Comparison of ENCODE assay signal across 18 cellular contexts in the genomic region with DNA sequence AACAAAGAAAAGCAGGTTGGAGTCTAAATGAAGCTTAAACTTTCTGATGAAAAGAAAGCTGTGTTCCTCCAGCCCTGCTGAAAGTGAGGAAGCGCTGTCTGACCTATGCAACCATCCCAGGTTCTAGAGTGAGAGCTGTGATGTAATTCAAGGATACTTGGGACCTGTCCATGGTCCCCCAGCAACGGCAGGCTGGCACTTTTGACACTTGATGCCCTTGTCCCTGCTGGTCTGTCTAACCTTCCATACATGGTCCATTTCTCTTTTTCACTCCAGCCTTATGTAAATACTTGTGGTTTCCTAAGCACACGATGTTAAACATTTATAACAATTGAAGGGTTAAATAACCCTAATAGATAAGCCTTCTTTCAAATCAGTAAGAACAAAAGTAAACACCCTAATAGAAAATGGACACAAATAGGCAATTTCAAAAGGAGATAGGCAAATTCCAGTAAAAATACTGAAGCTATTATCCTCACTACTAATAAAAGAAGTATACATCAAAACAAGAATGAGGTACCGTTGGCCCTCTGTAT. TPM values are rescaled to one million over a fixed set of nuclear protein-coding genes. Genes with fewer than 3 reads are reported as not detected.
DNase-seq lines count a peak whose midpoint lies in the region; TF ChIP-seq lines count a peak whose summit lies in the region.
"Had no signal": no experiment of that assay in that cellular context is flagged by ENCODE, and none has a peak within 500 bp of the region (broad histone marks: within the 10 kb centered on the region; RNA-seq: fewer than 3 reads in every experiment).

No MANE protein-coding gene starts in this region.

- no peaks in the 10 kb centered on the region for H3K4me1 ChIP-seq in suprapubic skin
- H3K4me1 ChIP-seq: esophagus squamous epithelium, gastroesophageal sphincter had no signal

- DNase-seq in DMS153 (lab: John Stamatoyannopoulos, UW): peak; percentile 92
- peak; percentile 29 for DNase-seq in NCI-H1092 (lab: John Stamatoyannopoulos, UW)
- peak; percentile 95 for DNase-seq in NCI-H748 (lab: John Stamatoyannopoulos, UW; ENCODE audit: unreplicated experiment)
- peak; percentile 27 for DNase-seq in left kidney (ENCODE audit: low read depth, low spot score)
- no peak for DNase-seq in HUDEP-2 (lab: John Stamatoyannopoulos, UW; ENCODE audit: unreplicated experiment in 76 of 76)
- DNase-seq in RPMI8226: no peak
- DNase-seq in suprapubic skin (ENCODE audit: low spot score in 2 of 2): no peak
- no peak for DNase-seq in NCI-H82 (lab: John Stamatoyannopoulos, UW)
- DNase-seq: activated CD4-positive, alpha-beta T cell treated with anti-CD3 and anti-CD28 coated beads for 48 hours; activated naive CD8-positive, alpha-beta T cell treated with anti-CD3 and anti-CD28 coated beads, Interleukin-2, amount 10 ng/mL, durations not matched to agents 7 days and 5 days; esophagus squamous epithelium; GM23248; kidney glomerular epithelial cell; mesendoderm; naive thymus-derived CD8-positive, alpha-beta T cell; NCI-H1105; NCI-H345 had no signal

- H3K27ac ChIP-seq in suprapubic skin: no peak overlapping the region
- H3K27ac ChIP-seq: esophagus squamous epithelium, gastroesophageal sphincter, GM23248 had no signal

- H3K27me3 ChIP-seq in suprapubic skin: no peaks in the 10 kb centered on the region
- H3K27me3 ChIP-seq: esophagus squamous epithelium, gastroesophageal sphincter had no signal

- TF ChIP-seq EP300 in suprapubic skin (IDR thresholded peaks at IDR 0.05): no peak

- H3K36me3 ChIP-seq in suprapubic skin: no peaks in the 10 kb centered on the region
- H3K36me3 ChIP-seq: esophagus squamous epithelium, gastroesophageal sphincter had no signal

- TF ChIP-seq POLR2A in suprapubic skin (IDR thresholded peaks at IDR 0.05): no peak

- WGBS in suprapubic skin: 65% methylated on average over 4 of the region's 4 CpGs

- H3K4me3 ChIP-seq in suprapubic skin: no peak overlapping the region
- H3K4me3 ChIP-seq: esophagus squamous epithelium, gastroesophageal sphincter, GM23248 had no signal

- no peaks in the 10 kb centered on the region for H3K9me3 ChIP-seq in suprapubic skin
- H3K9me3 ChIP-seq: esophagus squamous epithelium, gastroesophageal sphincter had no signal

- TF ChIP-seq CTCF in suprapubic skin (IDR thresholded peaks at IDR 0.05): no peak

RNA-seq across cellular contexts. Expression of a gene that starts 17.7 kb away (rescaled TPM):
- total RNA-seq in suprapubic skin: 10 to 100 TPM; 32.4 to 61.0 (median 45.1) TPM

Comparison
In these comparisons a context has a peak if more than half of its experiments do, and no peak if none do; other contexts are left out.
1. DNase-seq: peak in DMS153 (single experiment), NCI-H1092 (single experiment), NCI-H748 (single experiment) and left kidney (single experiment); none in HUDEP-2 (0 of 76), RPMI8226 (single experiment), suprapubic skin (0 of 2) and NCI-H82 (single experiment).